In the genomic region with DNA sequence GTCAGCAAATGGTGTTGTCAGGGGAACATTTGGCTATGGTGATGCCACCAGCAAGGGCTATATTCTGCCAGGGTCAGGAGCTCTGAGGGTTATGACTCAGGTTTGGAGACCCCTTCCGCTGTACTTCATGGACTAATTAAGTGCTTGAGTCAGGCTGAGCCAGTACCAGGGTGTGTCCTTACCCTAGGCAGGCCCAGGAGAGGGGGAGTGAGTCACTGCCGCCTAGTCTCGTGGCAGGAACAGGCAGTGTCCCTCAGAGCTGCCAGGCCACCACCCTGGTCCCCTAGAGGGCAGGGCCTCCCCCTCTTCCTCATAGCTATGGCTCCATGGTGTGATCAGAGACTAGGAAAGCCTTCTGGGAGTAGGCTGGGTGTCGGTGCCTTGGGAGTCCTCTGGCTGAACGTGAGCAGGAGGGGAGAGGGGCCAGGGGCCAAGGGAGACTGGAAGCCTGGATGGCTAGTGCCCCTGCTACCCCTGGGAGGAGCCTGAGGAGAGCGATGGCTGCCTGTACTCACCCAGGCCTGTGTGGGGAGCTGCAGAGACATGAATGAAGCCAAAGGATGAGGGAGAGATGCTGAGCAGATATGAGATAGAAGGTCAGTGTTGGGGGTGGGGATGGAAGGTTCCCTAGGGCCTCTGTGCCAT, we compare ENCODE assay signal across 6 cellular contexts. TPM values are rescaled to one million over a fixed set of nuclear protein-coding genes. Genes with fewer than 3 reads are reported as not detected.
DNase-seq lines count a peak whose midpoint lies in the region; ATAC-seq lines count a peak whose summit lies in the region.

No MANE protein-coding gene starts in this region.

- H3K23ac ChIP-seq in mesenchymal stem cell (ENCODE audit: low read length in 2 of 2) = no peak overlapping the region

- no peaks in the 10 kb centered on the region for H3K27me3 ChIP-seq in mesenchymal stem cell (ENCODE audit: control insufficient read depth in 1 of 2, insufficient read depth in 1 of 2, low read length in 2 of 2)

- POLR2A ChIA-PET in activated CD8-positive, alpha-beta T cell treated with anti-CD3 and anti-CD28 coated beads, Interleukin-2, amount 10 ng/mL, durations not matched to agents 7 days and 5 days (lab: Charles Lee) = interaction anchor here (0.8 to 3.3 kb wide), 6 partner anchors 8 to 55 kb away, joined by 3 to 10 read pairs (median 4); partner anchors contain the start of genes CISH and MAPKAPK3

- DNase-seq in activated naive CD4-positive, alpha-beta T cell treated with anti-CD3 and anti-CD28 coated beads, Interleukin-2, amount 10 ng/mL, durations not matched to agents 7 days and 5 days = no peak
- no peak for DNase-seq in activated naive CD4-positive, alpha-beta T cell (lab: John Stamatoyannopoulos, UW)
- DNase-seq in activated CD8-positive, alpha-beta T cell treated with anti-CD3 and anti-CD28 coated beads, Interleukin-2, amount 10 ng/mL, durations not matched to agents 7 days and 5 days = peak; percentile 36
- DNase-seq in mesenchymal stem cell = peak; percentile 74
- DNase-seq in putamen (ENCODE audit: low spot score) = no peak

- CTCF ChIA-PET in activated naive CD4-positive, alpha-beta T cell treated with anti-CD3 and anti-CD28 coated beads, Interleukin-2, amount 10 ng/mL, durations not matched to agents 7 days and 5 days (lab: Charles Lee) = interaction anchor here (0.9 to 2.3 kb wide), 5 partner anchors 8 to 25 kb away, joined by 3 to 9 read pairs (median 5); partner anchors contain the start of gene MAPKAPK3
- CTCF ChIA-PET in activated CD8-positive, alpha-beta T cell treated with anti-CD3 and anti-CD28 coated beads, Interleukin-2, amount 10 ng/mL, durations not matched to agents 7 days and 5 days (lab: Charles Lee) = interaction anchor here (0.8 to 13.6 kb wide), 9 partner anchors 9 to 762 kb away, joined by 3 to 143 read pairs (median 6); partner anchors contain the start of gene MAPKAPK3

- H3K79me1 ChIP-seq in mesenchymal stem cell (replicated peaks; ENCODE audit: low read length, poor library complexity, severe bottlenecking) = peaks cover 47% of the 10 kb centered on the region

- H3K4me2 ChIP-seq in mesenchymal stem cell (ENCODE audit: low read length, poor library complexity, severe bottlenecking) = no peak overlapping the region

- no peaks in the 10 kb centered on the region for H3K9me3 Mint-ChIP-seq in activated naive CD4-positive, alpha-beta T cell treated with anti-CD3 and anti-CD28 coated beads, Interleukin-2, amount 10 ng/mL, durations not matched to agents 7 days and 5 days
- H3K9me3 Mint-ChIP-seq in activated CD8-positive, alpha-beta T cell treated with anti-CD3 and anti-CD28 coated beads, Interleukin-2, amount 10 ng/mL, durations not matched to agents 7 days and 5 days (ENCODE audit: insufficient read depth) = no peaks in the 10 kb centered on the region

- no peak overlapping the region for H3K4me3 Mint-ChIP-seq in activated naive CD4-positive, alpha-beta T cell treated with anti-CD3 and anti-CD28 coated beads, Interleukin-2, amount 10 ng/mL, durations not matched to agents 7 days and 5 days
- no peak overlapping the region for H3K4me3 Mint-ChIP-seq in activated CD8-positive, alpha-beta T cell treated with anti-CD3 and anti-CD28 coated beads, Interleukin-2, amount 10 ng/mL, durations not matched to agents 7 days and 5 days

- no peak overlapping the region for H2BK120ac ChIP-seq in mesenchymal stem cell (ENCODE audit: low read depth, low read length)

- H2AK5ac ChIP-seq in mesenchymal stem cell (ENCODE audit: low read length, severe bottlenecking) = no peak overlapping the region

- H3K14ac ChIP-seq in mesenchymal stem cell (ENCODE audit: low read length in 2 of 2) = peak overlapping the region in 1 of 2 experiments; percentile 5

- H3K9ac ChIP-seq in mesenchymal stem cell (ENCODE audit: low read length) = peak overlapping the region; percentile 33

- H2BK5ac ChIP-seq in mesenchymal stem cell (ENCODE audit: low read depth, low read length, poor library complexity, severe bottlenecking) = no peak overlapping the region

- no peak overlapping the region for H2BK15ac ChIP-seq in mesenchymal stem cell (ENCODE audit: low read depth, poor library complexity, severe bottlenecking)

- peak overlapping the region; percentile 46 for H3K27ac Mint-ChIP-seq in activated naive CD4-positive, alpha-beta T cell treated with anti-CD3 and anti-CD28 coated beads, Interleukin-2, amount 10 ng/mL, durations not matched to agents 7 days and 5 days
- H3K27ac Mint-ChIP-seq in activated CD8-positive, alpha-beta T cell treated with anti-CD3 and anti-CD28 coated beads, Interleukin-2, amount 10 ng/mL, durations not matched to agents 7 days and 5 days = peak overlapping the region; percentile 55

- peak overlapping the region; percentile 7 to 55 for H3K18ac ChIP-seq in mesenchymal stem cell (ENCODE audit: low read depth in 1 of 2, low read length in 2 of 2)

- H3K9me3 ChIP-seq in mesenchymal stem cell (ENCODE audit: control insufficient read depth, low read length) = no peaks in the 10 kb centered on the region

- no peak overlapping the region for H3K27ac ChIP-seq in mesenchymal stem cell (ENCODE audit: low read length, poor library complexity, severe bottlenecking)

- no peak overlapping the region for H2AFZ ChIP-seq in mesenchymal stem cell (ENCODE audit: low read depth, low read length)

- H3K4me3 ChIP-seq in mesenchymal stem cell (ENCODE audit: insufficient read depth in 1 of 2, low read depth in 1 of 2, low read length in 2 of 2) = no peak overlapping the region

- no peaks in the 10 kb centered on the region for H3K27me3 Mint-ChIP-seq in activated naive CD4-positive, alpha-beta T cell treated with anti-CD3 and anti-CD28 coated beads, Interleukin-2, amount 10 ng/mL, durations not matched to agents 7 days and 5 days
- H3K27me3 Mint-ChIP-seq in activated CD8-positive, alpha-beta T cell treated with anti-CD3 and anti-CD28 coated beads, Interleukin-2, amount 10 ng/mL, durations not matched to agents 7 days and 5 days (ENCODE audit: low read depth) = no peaks in the 10 kb centered on the region

- H2BK12ac ChIP-seq in mesenchymal stem cell (ENCODE audit: low read length in 2 of 2) = peak overlapping the region in 1 of 2 experiments; percentile 1

- peaks cover 10 to 16% of the 10 kb centered on the region in 2 experiments for H3K36me3 ChIP-seq in mesenchymal stem cell (ENCODE audit: control insufficient read depth in 1 of 2, insufficient read depth in 2 of 2, low read depth in 1 of 2, low read length in 2 of 2)

- H3K4me1 ChIP-seq in mesenchymal stem cell (ENCODE audit: control insufficient read depth, insufficient read depth, low read depth, low read length) = peaks cover 37% of the 10 kb centered on the region

- peak overlapping the region; percentile 41 for H4K8ac ChIP-seq in mesenchymal stem cell (ENCODE audit: low read length)

- 30% methylated on average over 6 of the region's 6 CpGs for WGBS in mesenchymal stem cell

- peak overlapping the region; percentile 36 for H4K91ac ChIP-seq in mesenchymal stem cell (ENCODE audit: low read length)

- H3K36me3 Mint-ChIP-seq in activated naive CD4-positive, alpha-beta T cell treated with anti-CD3 and anti-CD28 coated beads, Interleukin-2, amount 10 ng/mL, durations not matched to agents 7 days and 5 days = peaks cover 65% of the 10 kb centered on the region
- H3K36me3 Mint-ChIP-seq in activated CD8-positive, alpha-beta T cell treated with anti-CD3 and anti-CD28 coated beads, Interleukin-2, amount 10 ng/mL, durations not matched to agents 7 days and 5 days (ENCODE audit: low read depth) = peaks cover 82% of the 10 kb centered on the region

- peaks cover 94% of the 10 kb centered on the region for H3K4me1 Mint-ChIP-seq in activated naive CD4-positive, alpha-beta T cell treated with anti-CD3 and anti-CD28 coated beads, Interleukin-2, amount 10 ng/mL, durations not matched to agents 7 days and 5 days
- H3K4me1 Mint-ChIP-seq in activated CD8-positive, alpha-beta T cell treated with anti-CD3 and anti-CD28 coated beads, Interleukin-2, amount 10 ng/mL, durations not matched to agents 7 days and 5 days (ENCODE audit: low read depth) = peaks cover 99% of the 10 kb centered on the region

- no peak for ATAC-seq in activated CD8-positive, alpha-beta T cell treated with anti-CD3 and anti-CD28 coated beads, Interleukin-2, amount 10 ng/mL, durations not matched to agents 7 days and 5 days
- ATAC-seq in HG03571 (IDR thresholded peaks at IDR 0.05; ENCODE audit: unreplicated experiment) = no peak

- H3K4ac ChIP-seq in mesenchymal stem cell (ENCODE audit: low read depth in 1 of 2, low read length in 2 of 2) = no peak overlapping the region

RNA-seq across cellular contexts. Expression of gene MAPKAPK3, which starts 10.6 kb away (rescaled TPM):
- 100 to 1,000 TPM; 224 to 225 TPM for total RNA-seq in activated CD8-positive, alpha-beta T cell treated with anti-CD3 and anti-CD28 coated beads, Interleukin-2, amount 10 ng/mL, durations not matched to agents 7 days and 5 days
- 28.7 TPM for polyA plus RNA-seq in mesenchymal stem cell (2013, experiment 1 of 2)
- polyA plus RNA-seq in mesenchymal stem cell (2013, experiment 2 of 2) = 28.9 TPM

RNA-seq across cellular contexts. Expression of gene CISH, which starts 16.0 kb away (rescaled TPM):
- total RNA-seq in activated CD8-positive, alpha-beta T cell treated with anti-CD3 and anti-CD28 coated beads, Interleukin-2, amount 10 ng/mL, durations not matched to agents 7 days and 5 days = 100 to 1,000 TPM; 380 to 394 TPM
- 2.9 TPM for polyA plus RNA-seq in mesenchymal stem cell (2013, experiment 1 of 2)
- 2.9 TPM for polyA plus RNA-seq in mesenchymal stem cell (2013, experiment 2 of 2)

RNA-seq across cellular contexts. Expression of gene DOCK3, which starts 47.2 kb away (rescaled TPM):
- 1 to 10 TPM; 3.2 to 3.4 TPM for total RNA-seq in activated CD8-positive, alpha-beta T cell treated with anti-CD3 and anti-CD28 coated beads, Interleukin-2, amount 10 ng/mL, durations not matched to agents 7 days and 5 days
- polyA plus RNA-seq in mesenchymal stem cell (2013, experiment 1 of 2) = 0.17 TPM
- polyA plus RNA-seq in mesenchymal stem cell (2013, experiment 2 of 2) = 0.16 TPM

RNA-seq across cellular contexts. Expression of gene HEMK1, which starts 58.2 kb away (rescaled TPM):
- total RNA-seq in activated CD8-positive, alpha-beta T cell treated with anti-CD3 and anti-CD28 coated beads, Interleukin-2, amount 10 ng/mL, durations not matched to agents 7 days and 5 days = 10 to 100 TPM; 83.3 to 86.0 TPM
- 13.9 TPM for polyA plus RNA-seq in mesenchymal stem cell (2013, experiment 1 of 2)
- 15.8 TPM for polyA plus RNA-seq in mesenchymal stem cell (2013, experiment 2 of 2)

RNA-seq across cellular contexts. Expression of gene C3orf18, which starts 60.0 kb away (rescaled TPM):
- 10 to 100 TPM; 58.5 to 61.6 TPM for total RNA-seq in activated CD8-positive, alpha-beta T cell treated with anti-CD3 and anti-CD28 coated beads, Interleukin-2, amount 10 ng/mL, durations not matched to agents 7 days and 5 days
- 5.1 TPM for polyA plus RNA-seq in mesenchymal stem cell (2013, experiment 1 of 2)
- 5.3 TPM for polyA plus RNA-seq in mesenchymal stem cell (2013, experiment 2 of 2)

Comparison
In these comparisons a context has a peak if more than half of its experiments do, and no peak if none do; other contexts are left out.
1. DNase-seq: peak in activated CD8-positive, alpha-beta T cell treated with anti-CD3 and anti-CD28 coated beads, Interleukin-2, amount 10 ng/mL, durations not matched to agents 7 days and 5 days (single experiment) and mesenchymal stem cell (single experiment); none in activated naive CD4-positive, alpha-beta T cell treated with anti-CD3 and anti-CD28 coated beads, Interleukin-2, amount 10 ng/mL, durations not matched to agents 7 days and 5 days (single experiment), activated naive CD4-positive, alpha-beta T cell (0 of 4) and putamen (single experiment).